Comparison of ENCODE assay signal across 11 cellular contexts in the genomic region with DNA sequence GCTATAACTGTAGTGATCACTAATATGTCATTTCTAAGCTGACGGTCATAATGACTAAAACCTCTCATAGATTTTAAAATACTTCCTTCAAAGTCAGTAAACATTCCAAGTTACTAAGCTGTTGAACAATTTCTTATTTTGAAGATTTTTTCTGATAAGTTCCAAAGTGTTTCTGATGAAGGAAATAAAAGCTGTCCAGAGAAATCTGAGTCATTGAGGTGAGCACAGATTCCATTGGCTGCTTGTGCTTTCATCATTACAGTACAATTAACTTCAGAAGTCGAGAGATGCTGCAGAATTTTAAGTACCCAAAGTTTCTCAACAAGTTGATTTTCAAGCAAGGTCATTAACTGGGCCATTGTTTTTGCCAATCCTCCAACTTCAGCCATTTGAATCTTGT. TPM values are rescaled to one million over a fixed set of nuclear protein-coding genes. Genes with fewer than 3 reads are reported as not detected.
A peak's percentile ranks its signal among the peaks of the same experiment; 100 is the strongest.
DNase-seq lines count a peak whose midpoint lies in the region; ATAC-seq and TF ChIP-seq lines count a peak whose summit lies in the region.
"Had no signal": no experiment of that assay in that cellular context is flagged by ENCODE, and none has a peak within 500 bp of the region (broad histone marks: within the 10 kb centered on the region; RNA-seq: fewer than 3 reads in every experiment).

No MANE protein-coding gene starts in this region.

- no peaks in the 10 kb centered on the region for H3K9me3 Mint-ChIP-seq in activated CD8-positive, alpha-beta memory T cell treated with anti-CD3 and anti-CD28 coated beads, Interleukin-2, amount 10 ng/mL, durations not matched to agents 7 days and 5 days (ENCODE audit: low read depth)
- H3K9me3 Mint-ChIP-seq in central memory CD8-positive, alpha-beta T cell: no peaks in the 10 kb centered on the region

- no peaks in the 10 kb centered on the region for H3K79me2 ChIP-seq in PC-9 (ENCODE audit: low read depth)

- BruUV-seq in PC-9 (replicated peaks; lab: Mats Ljungman, UMichigan): no TSS peak

- H3K4me1 Mint-ChIP-seq in activated CD8-positive, alpha-beta memory T cell treated with anti-CD3 and anti-CD28 coated beads, Interleukin-2, amount 10 ng/mL, durations not matched to agents 7 days and 5 days: peaks cover 78% of the 10 kb centered on the region
- H3K4me1 Mint-ChIP-seq in central memory CD8-positive, alpha-beta T cell: peaks cover 73% of the 10 kb centered on the region

- H3K4me3 Mint-ChIP-seq in activated CD8-positive, alpha-beta memory T cell treated with anti-CD3 and anti-CD28 coated beads, Interleukin-2, amount 10 ng/mL, durations not matched to agents 7 days and 5 days: peak overlapping the region; percentile 63
- peak overlapping the region; percentile 64 for H3K4me3 Mint-ChIP-seq in central memory CD8-positive, alpha-beta T cell

- no peaks in the 10 kb centered on the region for H3K9me3 ChIP-seq in PC-9 (ENCODE audit: insufficient read depth, low read depth)
- H3K9me3 ChIP-seq: gastrocnemius medialis, lower lobe of right lung had no signal

- H3K27me3 ChIP-seq in PC-9 (ENCODE audit: insufficient read depth, low read depth): no peaks in the 10 kb centered on the region
- H3K27me3 ChIP-seq: gastrocnemius medialis had no signal

- peaks cover 22% of the 10 kb centered on the region for H3K4me1 ChIP-seq in PC-9 (replicated peaks; ENCODE audit: insufficient read depth)
- H3K4me1 ChIP-seq: gastrocnemius medialis had no signal

- peak overlapping the region; percentile 57 for H3K27ac ChIP-seq in PC-9

- H3K27ac Mint-ChIP-seq in activated CD8-positive, alpha-beta memory T cell treated with anti-CD3 and anti-CD28 coated beads, Interleukin-2, amount 10 ng/mL, durations not matched to agents 7 days and 5 days: peak overlapping the region; percentile 81
- H3K27ac Mint-ChIP-seq in central memory CD8-positive, alpha-beta T cell (ENCODE audit: low read depth): peak overlapping the region; percentile 98

- DNase-seq in activated CD8-positive, alpha-beta memory T cell treated with anti-CD3 and anti-CD28 coated beads, Interleukin-2, amount 10 ng/mL, durations not matched to agents 7 days and 5 days: no peak
- DNase-seq in activated CD8-positive, alpha-beta memory T cell treated with anti-CD3 and anti-CD28 coated beads, Interleukin-2, amount 50 U/mL, for 4 hours: no peak
- peak in 1 of 2 experiments; percentile 94 for DNase-seq in PC-9
- no peak for DNase-seq in central memory CD8-positive, alpha-beta T cell (ENCODE audit: low spot score in 2 of 2)
- DNase-seq in renal cortical epithelial cell (ENCODE audit: low read depth): peak; percentile 90
- no peak for DNase-seq in COR-L47 (lab: John Stamatoyannopoulos, UW)
- no peak for DNase-seq in NCI-H2227 treated with DMSO at 0.1 percent for 48 hours (lab: John Stamatoyannopoulos, UW)
- DNase-seq in DMS79 (lab: John Stamatoyannopoulos, UW): no peak
- DNase-seq: gastrocnemius medialis, lower lobe of right lung, NCI-H187 treated with DMSO at 0.1 percent for 48 hours had no signal

- CTCF ChIA-PET in activated CD8-positive, alpha-beta memory T cell treated with anti-CD3 and anti-CD28 coated beads, Interleukin-2, amount 10 ng/mL, durations not matched to agents 7 days and 5 days (lab: Charles Lee): interaction anchor here (0.8 to 2.2 kb wide), 3 partner anchors 9 to 28 kb away, joined by 3 to 7 read pairs (median 6); a partner anchor contains a TSS
- CTCF ChIA-PET in PC-9 (lab: Charles Lee): interaction anchor here (0.8 kb wide), 1 partner anchor 48 kb away, joined by 3 read pairs; no protein-coding TSS in a partner anchor

- intact Hi-C loops in PC-9 (cut with micrococcal nuclease; ENCODE audit: unreplicated experiment): no loop called here

- H3K9me2 ChIP-seq in PC-9 (ENCODE audit: insufficient read depth): no peaks in the 10 kb centered on the region

- no peak overlapping the region for H2AFZ ChIP-seq in PC-9

- H3K4me3 ChIP-seq in PC-9: no peak overlapping the region
- H3K4me3 ChIP-seq: gastrocnemius medialis, lower lobe of right lung had no signal

- no peak for TF ChIP-seq CTCF in PC-9 (conservative IDR thresholded peaks at IDR 0.05)

- peaks cover 33% of the 10 kb centered on the region for H3K36me3 Mint-ChIP-seq in activated CD8-positive, alpha-beta memory T cell treated with anti-CD3 and anti-CD28 coated beads, Interleukin-2, amount 10 ng/mL, durations not matched to agents 7 days and 5 days
- peaks cover 48% of the 10 kb centered on the region for H3K36me3 Mint-ChIP-seq in central memory CD8-positive, alpha-beta T cell (ENCODE audit: insufficient read depth)

- peak overlapping the region; percentile 8; the same call in 1 of the 2 replicates for H3K4me2 ChIP-seq in PC-9

- H3K27me3 Mint-ChIP-seq in activated CD8-positive, alpha-beta memory T cell treated with anti-CD3 and anti-CD28 coated beads, Interleukin-2, amount 10 ng/mL, durations not matched to agents 7 days and 5 days: no peaks in the 10 kb centered on the region
- no peaks in the 10 kb centered on the region for H3K27me3 Mint-ChIP-seq in central memory CD8-positive, alpha-beta T cell

- H4K20me1 ChIP-seq in PC-9 (ENCODE audit: insufficient read depth): no peaks in the 10 kb centered on the region

- H3K36me3 ChIP-seq in PC-9 (ENCODE audit: low read depth): no peaks in the 10 kb centered on the region
- H3K36me3 ChIP-seq: gastrocnemius medialis had no signal

- no peak for ATAC-seq in activated CD8-positive, alpha-beta memory T cell treated with anti-CD3 and anti-CD28 coated beads, Interleukin-2, amount 10 ng/mL, durations not matched to agents 7 days and 5 days
- ATAC-seq in central memory CD8-positive, alpha-beta T cell (replicated peaks; ENCODE audit: extremely low read depth, poor library complexity, severe bottlenecking): no peak
- ATAC-seq: gastrocnemius medialis had no signal

- H3F3A ChIP-seq in PC-9 (ENCODE audit: insufficient read depth, low read depth): peaks cover 19% of the 10 kb centered on the region

- POLR2A ChIA-PET in PC-9 (lab: Charles Lee; ENCODE audit: unreplicated experiment): interaction anchor here (0.6 to 0.9 kb wide), 2 partner anchors 20 to 604 kb away, joined by 7 to 9 read pairs; no protein-coding TSS in a partner anchor

RNA-seq across cellular contexts. Expression of a gene that starts 23.9 kb away (rescaled TPM):
- 100 to 1,000 TPM; 156 to 287 TPM for total RNA-seq in activated CD8-positive, alpha-beta memory T cell treated with anti-CD3 and anti-CD28 coated beads, Interleukin-2, amount 10 ng/mL, durations not matched to agents 7 days and 5 days
- total RNA-seq in PC-9 (2021): 21.9 and 29.7 TPM in 2 replicates
- 6.6 and 9.0 TPM in 2 replicates for total RNA-seq in renal cortical epithelial cell

RNA-seq across cellular contexts. Expression of a gene that starts 51.5 kb away (rescaled TPM):
- not detected for total RNA-seq in activated CD8-positive, alpha-beta memory T cell treated with anti-CD3 and anti-CD28 coated beads, Interleukin-2, amount 10 ng/mL, durations not matched to agents 7 days and 5 days
- total RNA-seq in PC-9 (2021) (not detected in 2 replicates), renal cortical epithelial cell (not detected in 2 replicates)
- total RNA-seq: gastrocnemius medialis had no signal
